In genomic region chr1:231194476-231194842, GRCh38 we compare ENCODE assay signal across 2 cellular contexts.
TF ChIP-seq lines count a peak whose summit lies in the region.

No MANE protein-coding gene starts in this region.

TF ChIP-seq in A549, 52 proteins besides CTCF, POLR2A, EP300 and RAD21:
- TF ChIP-seq CEBPB (IDR thresholded peaks at IDR 0.05): no peak

TF ChIP-seq in K562, 482 proteins besides CTCF, POLR2A, EP300 and RAD21:
- TF ChIP-seq ZNF766 (CRISPR knock-in tag; conservative IDR thresholded peaks at IDR 0.05) (0 out of 2 replicates have a peak, but pooled peaks have one; percentile 15), IFI16 (CRISPR knock-in tag; IDR thresholded peaks at IDR 0.05) (no peak), ZBTB43 (CRISPR knock-in tag; IDR thresholded peaks at IDR 0.05) (no peak), ZSCAN32 (CRISPR knock-in tag; IDR thresholded peaks at IDR 0.05) (no peak), USF2 (CRISPR knock-in tag; IDR thresholded peaks at IDR 0.05) (no peak), ZBTB8A (IDR thresholded peaks at IDR 0.05; ENCODE audit: partially characterized antibody) (no peak), TOE1 (IDR thresholded peaks at IDR 0.05; ENCODE audit: borderline replicate concordance) (no peak), TOE1 (CRISPR knock-in tag; IDR thresholded peaks at IDR 0.05; ENCODE audit: borderline replicate concordance, low read depth) (no peak), KLF13 (tag; IDR thresholded peaks at IDR 0.05; ENCODE audit: borderline replicate concordance, low read depth) (no peak), ZMIZ1 (IDR thresholded peaks at IDR 0.05; ENCODE audit: low read depth in 2 of 2, low read length in 2 of 2) (no peak), PHF21A (IDR thresholded peaks at IDR 0.05; ENCODE audit: borderline replicate concordance, low read depth) (no peak), HIVEP1 (CRISPR knock-in tag; IDR thresholded peaks at IDR 0.05) (no peak), E2F5 (CRISPR knock-in tag; IDR thresholded peaks at IDR 0.05) (no peak), TEAD1 (CRISPR knock-in tag; IDR thresholded peaks at IDR 0.05) (0 out of 4 replicates have a peak, but pooled peaks of 1 of the 2 experiments have one; percentile 36), SREBF1 (IDR thresholded peaks at IDR 0.05; ENCODE audit: borderline replicate concordance, low read depth, low read length) (no peak), HMG20B (CRISPR knock-in tag; IDR thresholded peaks at IDR 0.05) (no peak), ATF3 (IDR thresholded peaks at IDR 0.05) (peak; percentile 23; the same call in 1 of the 2 replicates), ATF3 (CRISPR knock-in tag; conservative IDR thresholded peaks at IDR 0.05) (no peak), FOXA3 (CRISPR knock-in tag; conservative IDR thresholded peaks at IDR 0.05 in 1 of 2, IDR thresholded peaks at IDR 0.05 in 1 of 2) (0 out of 4 replicates have a peak, but pooled peaks of 1 of the 2 experiments have one; percentile 41), CEBPG (CRISPR knock-in tag; IDR thresholded peaks at IDR 0.05) (no peak), CEBPG (tag; conservative IDR thresholded peaks at IDR 0.05 in 1 of 2, IDR thresholded peaks at IDR 0.05 in 1 of 2) (peak in 1 of 2 experiments; percentile 36; a peak in 1 of 4 replicates), MAZ (CRISPR knock-in tag; conservative IDR thresholded peaks at IDR 0.05 in 1 of 2, IDR thresholded peaks at IDR 0.05 in 1 of 2) (0 out of 4 replicates have a peak, but pooled peaks of 1 of the 2 experiments have one; percentile 14), SAFB (IDR thresholded peaks at IDR 0.05; ENCODE audit: borderline replicate concordance, low read depth, low read length) (no peak)
